ENCODE assay signal across 2 cellular contexts in genomic region chr21:36478941-36479340, GRCh38.
TF ChIP-seq lines count a peak whose summit lies in the region.

No MANE protein-coding gene starts in this region.

TF ChIP-seq in HCT116, 20 proteins besides CTCF, POLR2A, EP300 and RAD21 (continued from another document):
- TF ChIP-seq ATF3 (IDR thresholded peaks at IDR 0.05) (no peak), EZH2 (IDR thresholded peaks at IDR 0.05) (no peak), TCF7L2 (IDR thresholded peaks at IDR 0.05; ENCODE audit: borderline replicate concordance, extremely low read depth, insufficient read depth, insufficient read length) (no peak), ELF1 (IDR thresholded peaks at IDR 0.05; ENCODE audit: borderline replicate concordance, low read depth) (no peak), EZH2phosphoT487 (IDR thresholded peaks at IDR 0.05; ENCODE audit: borderline replicate concordance) (no peak), REST (IDR thresholded peaks at IDR 0.05; ENCODE audit: low read depth) (no peak), ZBTB33 (IDR thresholded peaks at IDR 0.05; ENCODE audit: extremely low read depth, insufficient replicate concordance, low read length) (no peak), ZNF274 (IDR thresholded peaks at IDR 0.05; ENCODE audit: low read depth, low read length) (no peak), SRF (IDR thresholded peaks at IDR 0.05; ENCODE audit: low read depth) (no peak), EGR1 (IDR thresholded peaks at IDR 0.05; ENCODE audit: low read depth) (no peak), JUND (IDR thresholded peaks at IDR 0.05) (no peak), POLR2AphosphoS5 (IDR thresholded peaks at IDR 0.05; ENCODE audit: low read depth, low read length) (no peak)

TF ChIP-seq in HepG2, 621 proteins besides CTCF, POLR2A, EP300 and RAD21 (continued from another document and continues in another):
- no peak for TF ChIP-seq ZNF570 (CRISPR knock-in tag; IDR thresholded peaks at IDR 0.05; ENCODE audit: borderline replicate concordance)
- TF ChIP-seq HOXA3 (CRISPR knock-in tag; IDR thresholded peaks at IDR 0.05), result peak; percentile 11; the same call in 1 of the 2 replicates
- no peak for TF ChIP-seq ZC3H13 (CRISPR knock-in tag; IDR thresholded peaks at IDR 0.05)
- TF ChIP-seq PITX1 (CRISPR knock-in tag; IDR thresholded peaks at IDR 0.05), result 0 out of 2 replicates have a peak, but pooled peaks have one; percentile 29
- no peak for TF ChIP-seq ZNF354B (CRISPR knock-in tag; IDR thresholded peaks at IDR 0.05)
- TF ChIP-seq, protein P1, sequence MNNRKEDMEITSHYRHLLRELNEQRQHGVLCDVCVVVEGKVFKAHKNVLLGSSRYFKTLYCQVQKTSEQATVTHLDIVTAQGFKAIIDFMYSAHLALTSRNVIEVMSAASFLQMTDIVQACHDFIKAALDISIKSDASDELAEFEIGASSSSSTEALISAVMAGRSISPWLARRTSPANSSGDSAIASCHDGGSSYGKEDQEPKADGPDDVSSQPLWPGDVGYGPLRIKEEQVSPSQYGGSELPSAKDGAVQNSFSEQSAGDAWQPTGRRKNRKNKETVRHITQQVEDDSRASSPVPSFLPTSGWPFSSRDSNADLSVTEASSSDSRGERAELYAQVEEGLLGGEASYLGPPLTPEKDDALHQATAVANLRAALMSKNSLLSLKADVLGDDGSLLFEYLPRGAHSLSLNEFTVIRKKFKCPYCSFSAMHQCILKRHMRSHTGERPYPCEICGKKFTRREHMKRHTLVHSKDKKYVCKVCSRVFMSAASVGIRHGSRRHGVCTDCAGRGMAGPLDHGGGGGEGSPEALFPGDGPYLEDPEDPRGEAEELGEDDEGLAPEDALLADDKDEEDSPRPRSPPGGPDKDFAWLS (CRISPR knock-in tag; IDR thresholded peaks at IDR 0.05; ENCODE audit: borderline replicate concordance), result no peak
- TF ChIP-seq STAG1 (CRISPR knock-in tag; IDR thresholded peaks at IDR 0.05), result peak; percentile 41
- no peak for TF ChIP-seq ZSCAN20 (CRISPR knock-in tag; IDR thresholded peaks at IDR 0.05; ENCODE audit: borderline replicate concordance)
- TF ChIP-seq MIXL1 (CRISPR knock-in tag; IDR thresholded peaks at IDR 0.05), result no peak
- 0 out of 2 replicates have a peak, but pooled peaks have one; percentile 10 for TF ChIP-seq NCOR1 (IDR thresholded peaks at IDR 0.05; ENCODE audit: borderline replicate concordance, low read length)
- 0 out of 2 replicates have a peak, but pooled peaks have one; percentile 67 for TF ChIP-seq ZNF276 (CRISPR knock-in tag; IDR thresholded peaks at IDR 0.05; ENCODE audit: low read depth)
- TF ChIP-seq HDAC1 (CRISPR knock-in tag; IDR thresholded peaks at IDR 0.05), result peak; percentile 32; the same call in 1 of the 2 replicates
- no peak for TF ChIP-seq RBM39 (IDR thresholded peaks at IDR 0.05; ENCODE audit: low read depth, low read length, poor library complexity, severe bottlenecking)
- TF ChIP-seq MAFK (conservative IDR thresholded peaks at IDR 0.05 in 1 of 2, IDR thresholded peaks at IDR 0.05 in 1 of 2; ENCODE audit: low read length in 2 of 2), result no peak
- TF ChIP-seq TEAD3 (CRISPR knock-in tag; optimal IDR thresholded peaks at IDR 0.05; ENCODE audit: borderline replicate concordance), result no peak
- peak; percentile 73 for TF ChIP-seq ZFX (CRISPR knock-in tag; IDR thresholded peaks at IDR 0.05; ENCODE audit: low read depth)
- TF ChIP-seq MED1 (CRISPR knock-in tag; IDR thresholded peaks at IDR 0.05), result 0 out of 2 replicates have a peak, but pooled peaks have one; percentile 17
- no peak for TF ChIP-seq ZBTB7B (CRISPR knock-in tag; IDR thresholded peaks at IDR 0.05)
- no peak for TF ChIP-seq ZNF264 (CRISPR knock-in tag; IDR thresholded peaks at IDR 0.05)
- TF ChIP-seq SAFB2 (CRISPR knock-in tag; IDR thresholded peaks at IDR 0.05; ENCODE audit: borderline replicate concordance, low read depth), result no peak; the same call in 1 of the 2 replicates
- TF ChIP-seq ZNF263 (CRISPR knock-in tag; IDR thresholded peaks at IDR 0.05), result peak; percentile 83
- TF ChIP-seq ZNF558 (CRISPR knock-in tag; IDR thresholded peaks at IDR 0.05; ENCODE audit: borderline replicate concordance), result no peak
- TF ChIP-seq FOXJ3 (CRISPR knock-in tag; IDR thresholded peaks at IDR 0.05; ENCODE audit: borderline replicate concordance), result no peak
- 0 out of 2 replicates have a peak, but pooled peaks have one; percentile 16 for TF ChIP-seq PRMT3 (CRISPR knock-in tag; IDR thresholded peaks at IDR 0.05; ENCODE audit: borderline replicate concordance, low read depth)
- TF ChIP-seq SP5 (CRISPR knock-in tag; IDR thresholded peaks at IDR 0.05; ENCODE audit: borderline replicate concordance, low read depth), result no peak
- peak; percentile 50; the same call in 1 of the 2 replicates for TF ChIP-seq SALL1 (CRISPR knock-in tag; IDR thresholded peaks at IDR 0.05)
- peak; percentile 12 for TF ChIP-seq ZNF18 (CRISPR knock-in tag; IDR thresholded peaks at IDR 0.05; ENCODE audit: insufficient replicate concordance)
- TF ChIP-seq, protein P2, sequence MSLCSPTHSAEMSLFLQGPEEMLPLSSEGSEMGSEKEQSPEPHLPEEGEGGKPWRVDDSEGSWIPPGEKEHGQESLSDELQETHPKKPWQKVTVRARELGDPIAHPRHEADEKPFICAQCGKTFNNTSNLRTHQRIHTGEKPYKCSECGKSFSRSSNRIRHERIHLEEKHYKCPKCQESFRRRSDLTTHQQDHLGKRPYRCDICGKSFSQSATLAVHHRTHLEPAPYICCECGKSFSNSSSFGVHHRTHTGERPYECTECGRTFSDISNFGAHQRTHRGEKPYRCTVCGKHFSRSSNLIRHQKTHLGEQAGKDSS (CRISPR knock-in tag; IDR thresholded peaks at IDR 0.05; ENCODE audit: borderline replicate concordance, low read depth), result peak; percentile 56; the same call in 1 of the 2 replicates
- TF ChIP-seq FOXK1 (CRISPR knock-in tag; IDR thresholded peaks at IDR 0.05; ENCODE audit: borderline replicate concordance, low read depth), result peak; percentile 8; the same call in 1 of the 2 replicates
- peak; percentile 12; the same call in 1 of the 2 replicates for TF ChIP-seq SAP130 (CRISPR knock-in tag; IDR thresholded peaks at IDR 0.05; ENCODE audit: low read depth)
- TF ChIP-seq RBM22 (optimal IDR thresholded peaks at IDR 0.05; ENCODE audit: low read length), result no peak
- TF ChIP-seq ERF (CRISPR knock-in tag; IDR thresholded peaks at IDR 0.05), result no peak
- 0 out of 2 replicates have a peak, but pooled peaks have one; percentile 22 for TF ChIP-seq MEF2D (CRISPR knock-in tag; IDR thresholded peaks at IDR 0.05)
- TF ChIP-seq KDM5A (IDR thresholded peaks at IDR 0.05; ENCODE audit: borderline replicate concordance, low read length), result no peak
- no peak for TF ChIP-seq TBP (CRISPR knock-in tag; IDR thresholded peaks at IDR 0.05)
- peak; percentile 36; the same call in 1 of the 2 replicates for TF ChIP-seq POLR2AphosphoS5 (IDR thresholded peaks at IDR 0.05; ENCODE audit: low read depth, low read length)
- 0 out of 2 replicates have a peak, but pooled peaks have one; percentile 16 for TF ChIP-seq TBX2 (CRISPR knock-in tag; IDR thresholded peaks at IDR 0.05; ENCODE audit: borderline replicate concordance)
- TF ChIP-seq AKAP8 (CRISPR knock-in tag; IDR thresholded peaks at IDR 0.05), result no peak
- TF ChIP-seq SNAI1 (CRISPR knock-in tag; IDR thresholded peaks at IDR 0.05; ENCODE audit: borderline replicate concordance), result no peak
- TF ChIP-seq, protein P3, sequence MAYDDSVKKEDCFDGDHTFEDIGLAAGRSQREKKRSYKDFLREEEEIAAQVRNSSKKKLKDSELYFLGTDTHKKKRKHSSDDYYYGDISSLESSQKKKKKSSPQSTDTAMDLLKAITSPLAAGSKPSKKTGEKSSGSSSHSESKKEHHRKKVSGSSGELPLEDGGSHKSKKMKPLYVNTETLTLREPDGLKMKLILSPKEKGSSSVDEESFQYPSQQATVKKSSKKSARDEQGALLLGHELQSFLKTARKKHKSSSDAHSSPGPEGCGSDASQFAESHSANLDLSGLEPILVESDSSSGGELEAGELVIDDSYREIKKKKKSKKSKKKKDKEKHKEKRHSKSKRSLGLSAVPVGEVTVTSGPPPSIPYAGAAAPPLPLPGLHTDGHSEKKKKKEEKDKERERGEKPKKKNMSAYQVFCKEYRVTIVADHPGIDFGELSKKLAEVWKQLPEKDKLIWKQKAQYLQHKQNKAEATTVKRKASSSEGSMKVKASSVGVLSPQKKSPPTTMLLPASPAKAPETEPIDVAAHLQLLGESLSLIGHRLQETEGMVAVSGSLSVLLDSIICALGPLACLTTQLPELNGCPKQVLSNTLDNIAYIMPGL (CRISPR knock-in tag; IDR thresholded peaks at IDR 0.05; ENCODE audit: borderline replicate concordance in 1 of 2, low read depth in 1 of 2), result peak; percentile 72 to 79; a peak in 3 of 4 replicates
- no peak for TF ChIP-seq NAIF1 (CRISPR knock-in tag; IDR thresholded peaks at IDR 0.05; ENCODE audit: borderline replicate concordance)
- TF ChIP-seq BRCA1 (CRISPR knock-in tag; IDR thresholded peaks at IDR 0.05), result 0 out of 2 replicates have a peak, but pooled peaks have one; percentile 34
- TF ChIP-seq NR2F6 (IDR thresholded peaks at IDR 0.05), result no peak
- 0 out of 2 replicates have a peak, but pooled peaks have one; percentile 13 for TF ChIP-seq NR2F6 (CRISPR knock-in tag; IDR thresholded peaks at IDR 0.05)
- no peak for TF ChIP-seq ELF1 (CRISPR knock-in tag; IDR thresholded peaks at IDR 0.05)
- 0 out of 2 replicates have a peak, but pooled peaks have one; percentile 8 for TF ChIP-seq RARG (CRISPR knock-in tag; IDR thresholded peaks at IDR 0.05; ENCODE audit: low read depth)
- peak; percentile 22; the same call in 1 of the 2 replicates for TF ChIP-seq DRAP1 (CRISPR knock-in tag; IDR thresholded peaks at IDR 0.05)
- TF ChIP-seq, protein P4, sequence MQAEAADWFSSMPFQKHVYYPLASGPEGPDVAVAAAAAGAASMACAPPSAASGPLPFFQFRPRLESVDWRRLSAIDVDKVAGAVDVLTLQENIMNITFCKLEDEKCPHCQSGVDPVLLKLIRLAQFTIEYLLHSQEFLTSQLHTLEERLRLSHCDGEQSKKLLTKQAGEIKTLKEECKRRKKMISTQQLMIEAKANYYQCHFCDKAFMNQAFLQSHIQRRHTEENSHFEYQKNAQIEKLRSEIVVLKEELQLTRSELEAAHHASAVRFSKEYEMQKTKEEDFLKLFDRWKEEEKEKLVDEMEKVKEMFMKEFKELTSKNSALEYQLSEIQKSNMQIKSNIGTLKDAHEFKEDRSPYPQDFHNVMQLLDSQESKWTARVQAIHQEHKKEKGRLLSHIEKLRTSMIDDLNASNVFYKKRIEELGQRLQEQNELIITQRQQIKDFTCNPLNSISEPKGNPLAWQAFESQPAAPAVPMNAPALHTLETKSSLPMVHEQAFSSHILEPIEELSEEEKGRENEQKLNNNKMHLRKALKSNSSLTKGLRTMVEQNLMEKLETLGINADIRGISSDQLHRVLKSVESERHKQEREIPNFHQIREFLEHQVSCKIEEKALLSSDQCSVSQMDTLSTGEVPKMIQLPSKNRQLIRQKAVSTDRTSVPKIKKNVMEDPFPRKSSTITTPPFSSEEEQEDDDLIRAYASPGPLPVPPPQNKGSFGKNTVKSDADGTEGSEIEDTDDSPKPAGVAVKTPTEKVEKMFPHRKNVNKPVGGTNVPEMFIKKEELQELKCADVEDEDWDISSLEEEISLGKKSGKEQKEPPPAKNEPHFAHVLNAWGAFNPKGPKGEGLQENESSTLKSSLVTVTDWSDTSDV (CRISPR knock-in tag; IDR thresholded peaks at IDR 0.05), result no peak
- no peak for TF ChIP-seq KAT7 (CRISPR knock-in tag; IDR thresholded peaks at IDR 0.05; ENCODE audit: borderline replicate concordance)
- peak; percentile 54; the same call in 1 of the 2 replicates for TF ChIP-seq ZFY (CRISPR knock-in tag; IDR thresholded peaks at IDR 0.05)
